27 cellular contexts compared by ENCODE assay signal in genomic region chr14:54347044-54347443, GRCh38.
"Had no signal": no experiment of that assay in that cellular context is flagged by ENCODE, and none has a peak within 500 bp of the region (broad histone marks: within the 10 kb centered on the region; RNA-seq: fewer than 3 reads in every experiment).

No MANE protein-coding gene starts in this region.

- H3K4me3 Mint-ChIP-seq: naive thymus-derived CD8-positive, alpha-beta T cell; nephron; neural crest cell; stimulated activated naive B cell treated with anti-CD40 and anti-IgM and Interleukin-4, amounts not matched to agents 10 μg/mL and 1 μg/mL and 100 μg/mL, for 72 hours had no signal

- H3K4me3 ChIP-seq: heart right ventricle, hepatocyte, left lung, lower lobe of right lung, ovary, right atrium auricular region, skin epidermis, stomach, testis, thyroid gland, upper lobe of right lung had no signal

- FAIRE-seq: keratinocyte, urothelium cell line had no signal

- ATAC-seq: heart right ventricle; left lung; lower lobe of right lung; naive thymus-derived CD8-positive, alpha-beta T cell; sciatic nerve; stimulated activated naive B cell treated with anti-CD40 and anti-IgM and Interleukin-4, amounts not matched to agents 10 μg/mL and 1 μg/mL and 100 μg/mL, for 72 hours; stimulated activated naive CD8-positive, alpha-beta T cell treated with anti-CD3 and anti-CD28 coated beads, Interleukin-15, Interleukin-2, amounts not matched to agents 100 U/mL and 50 U/mL, for 24 hours; upper lobe of right lung had no signal

- H3K36me3 ChIP-seq: heart right ventricle, left lung, lower lobe of right lung, ovary, right atrium auricular region, stomach, thyroid gland, upper lobe of right lung had no signal

- H3K4me2 ChIP-seq: hepatocyte had no signal

- H3K36me3 Mint-ChIP-seq: naive thymus-derived CD8-positive, alpha-beta T cell; stimulated activated naive B cell treated with anti-CD40 and anti-IgM and Interleukin-4, amounts not matched to agents 10 μg/mL and 1 μg/mL and 100 μg/mL, for 72 hours had no signal

- H2AFZ ChIP-seq: hepatocyte had no signal

- H3K79me2 ChIP-seq: hepatocyte had no signal

- H3K27me3 ChIP-seq: heart right ventricle, hepatocyte, left lung, ovary, right atrium auricular region, stomach, testis, thyroid gland, upper lobe of right lung had no signal

- H3K9me3 ChIP-seq: left lung, lower lobe of right lung, ovary, right atrium auricular region, stomach, testis, thyroid gland, upper lobe of right lung had no signal

- DNase-seq: heart right ventricle; left colon; left lung; lower lobe of right lung; naive thymus-derived CD8-positive, alpha-beta T cell; nucleus accumbens; ovary; stimulated activated CD4-positive, alpha-beta T cell treated with anti-CD3 and anti-CD28 coated beads, Interleukin-12 subunit alpha, Interleukin-12 subunit beta, amount 100 ng/mL, for 4 hours; stimulated activated CD4-positive, alpha-beta T cell treated with anti-CD3 and anti-CD28 coated beads, Interleukin-15, amount 100 ng/mL, for 24 hours; stimulated activated CD4-positive, alpha-beta T cell treated with anti-CD3 and anti-CD28 coated beads, Interleukin-2, amount 100 ng/mL, for 24 hours; stimulated activated CD4-positive, alpha-beta T cell treated with anti-CD3 and anti-CD28 coated beads, Interleukin-4, amount 100 ng/mL, for 1 hour; stimulated activated naive B cell treated with anti-CD40 and anti-IgM and Interleukin-4, amounts not matched to agents 10 μg/mL and 1 μg/mL and 100 μg/mL, for 72 hours; stimulated activated naive CD8-positive, alpha-beta T cell treated with anti-CD3 and anti-CD28 coated beads, Interleukin-15, Interleukin-2, amounts not matched to agents 100 U/mL and 50 U/mL, for 24 hours; stomach; testis; thyroid gland; trophoblast cell; upper lobe of right lung had no signal

- H3K27ac ChIP-seq: heart right ventricle, hepatocyte, left lung, lower lobe of right lung, ovary, right atrium auricular region, skin epidermis, stomach, testis, thyroid gland, upper lobe of right lung had no signal

- H3K9me3 Mint-ChIP-seq: neural crest cell; stimulated activated naive B cell treated with anti-CD40 and anti-IgM and Interleukin-4, amounts not matched to agents 10 μg/mL and 1 μg/mL and 100 μg/mL, for 72 hours had no signal

- H3K4me1 ChIP-seq: left lung, lower lobe of right lung, thyroid gland had no signal

- H3K27me3 Mint-ChIP-seq: progenitor cell of endocrine pancreas had no signal

- H3K27ac Mint-ChIP-seq: naive thymus-derived CD8-positive, alpha-beta T cell; progenitor cell of endocrine pancreas; stimulated activated naive B cell treated with anti-CD40 and anti-IgM and Interleukin-4, amounts not matched to agents 10 μg/mL and 1 μg/mL and 100 μg/mL, for 72 hours had no signal
